ENCODE assay signal across 27 cellular contexts in genomic region chr7:25307624-25308023, GRCh38.
"Had no signal": no experiment of that assay in that cellular context is flagged by ENCODE, and none has a peak within 500 bp of the region (broad histone marks: within the 10 kb centered on the region; RNA-seq: fewer than 3 reads in every experiment).

No MANE protein-coding gene starts in this region.

- H3K27ac Mint-ChIP-seq: activated CD4-positive, alpha-beta memory T cell treated with anti-CD3 and anti-CD28 coated beads for 36 hours; activated CD4-positive, alpha-beta T cell treated with anti-CD3 and anti-CD28 coated beads for 36 hours; activated CD4-positive, alpha-beta T cell treated with anti-CD3 and anti-CD28 coated beads, Interleukin-2, amount 10 ng/mL, durations not matched to agents 24 days and 14 days; activated naive CD4-positive, alpha-beta T cell treated with anti-CD3 and anti-CD28 coated beads, Interleukin-2, amount 10 ng/mL, durations not matched to agents 7 days and 5 days; activated naive CD4-positive, alpha-beta T cell treated with anti-CD3 and anti-CD28 coated beads, Interleukin-2, amount 50 U/mL, for 72 hours; activated naive CD8-positive, alpha-beta T cell treated with anti-CD3 and anti-CD28 coated beads, Interleukin-2, amount 10 ng/mL, durations not matched to agents 7 days and 5 days; activated T-cell treated with anti-CD3 and anti-CD28 coated beads, Interleukin-2, amount 50 U/mL, for 24 hours; activated T-cell treated with anti-CD3 and anti-CD28 coated beads, Interleukin-2, amount 50 U/mL, for 72 hours; T-helper 17 cell; T-helper 2 cell treated with Interferon-gamma antibody and Interleukin-4, amounts not matched to agents 5 μg/mL and 100 μg/mL, for 36 hours had no signal

- H3K36me3 ChIP-seq: ascending aorta, brain microvascular endothelial cell, esophagus muscularis mucosa, WERI-Rb-1 had no signal

- H3K36me3 Mint-ChIP-seq: activated CD4-positive, alpha-beta memory T cell treated with anti-CD3 and anti-CD28 coated beads for 36 hours; activated naive CD4-positive, alpha-beta T cell treated with anti-CD3 and anti-CD28 coated beads, Interleukin-2, amount 10 ng/mL, durations not matched to agents 7 days and 5 days; activated naive CD4-positive, alpha-beta T cell treated with anti-CD3 and anti-CD28 coated beads, Interleukin-2, amount 50 U/mL, for 72 hours; activated naive CD8-positive, alpha-beta T cell treated with anti-CD3 and anti-CD28 coated beads, Interleukin-2, amount 10 ng/mL, durations not matched to agents 7 days and 5 days had no signal

- ATAC-seq: activated CD4-positive, alpha-beta T cell treated with anti-CD3 and anti-CD28 coated beads for 36 hours; activated naive CD4-positive, alpha-beta T cell treated with anti-CD3 and anti-CD28 coated beads, Interleukin-2, amount 50 U/mL, for 72 hours; activated T-cell treated with anti-CD3 and anti-CD28 coated beads, Interleukin-2, amount 50 U/mL, for 72 hours; T-helper 17 cell had no signal

- H3K4me1 ChIP-seq: ascending aorta had no signal

- H3K9me3 ChIP-seq: ascending aorta, esophagus muscularis mucosa had no signal

- DNase-seq: activated CD4-positive, alpha-beta memory T cell treated with anti-CD3 and anti-CD28 coated beads for 36 hours; activated CD4-positive, alpha-beta T cell treated with anti-CD3 and anti-CD28 coated beads for 36 hours; activated CD4-positive, alpha-beta T cell treated with anti-CD3 and anti-CD28 coated beads, Interleukin-2, amount 10 ng/mL, durations not matched to agents 24 days and 14 days; activated CD4-positive, CD25-positive, alpha-beta regulatory T cell; activated CD4-positive, CD25-positive, alpha-beta regulatory T cell treated with anti-CD3 and anti-CD28 coated beads, Interleukin-2, amount 50 U/mL, for 72 hours; activated CD8-positive, alpha-beta memory T cell treated with anti-CD3 and anti-CD28 coated beads, Interleukin-2, amount 50 U/mL, for 48 hours; activated gamma-delta T cell; activated naive CD4-positive, alpha-beta T cell; activated naive CD4-positive, alpha-beta T cell treated with anti-CD3 and anti-CD28 coated beads, Interleukin-2, amount 10 ng/mL, durations not matched to agents 7 days and 5 days; activated naive CD8-positive, alpha-beta T cell treated with anti-CD3 and anti-CD28 coated beads, Interleukin-2, amount 10 ng/mL, durations not matched to agents 7 days and 5 days; activated T-cell treated with anti-CD3 and anti-CD28 coated beads for 4 hours; activated T-cell treated with anti-CD3 and anti-CD28 coated beads, Interleukin-2, amount 50 U/mL, for 24 hours; activated T-cell treated with anti-CD3 and anti-CD28 coated beads, Interleukin-2, amount 50 U/mL, for 72 hours; brain microvascular endothelial cell; cortex of kidney; dermis blood vessel endothelial cell; effector CD8-positive, alpha-beta T cell; erythroblast; T-helper 1 cell; T-helper 17 cell; T1000; WERI-Rb-1 had no signal

- H3K27me3 ChIP-seq: ascending aorta, brain microvascular endothelial cell, esophagus muscularis mucosa had no signal

- H3K27ac ChIP-seq: ascending aorta, brain microvascular endothelial cell, WERI-Rb-1 had no signal

- H3K4me3 Mint-ChIP-seq: activated CD4-positive, alpha-beta memory T cell treated with anti-CD3 and anti-CD28 coated beads for 36 hours; activated CD4-positive, alpha-beta T cell treated with anti-CD3 and anti-CD28 coated beads for 36 hours; activated CD4-positive, alpha-beta T cell treated with anti-CD3 and anti-CD28 coated beads, Interleukin-2, amount 10 ng/mL, durations not matched to agents 24 days and 14 days; activated naive CD4-positive, alpha-beta T cell treated with anti-CD3 and anti-CD28 coated beads, Interleukin-2, amount 10 ng/mL, durations not matched to agents 7 days and 5 days; activated naive CD8-positive, alpha-beta T cell treated with anti-CD3 and anti-CD28 coated beads, Interleukin-2, amount 10 ng/mL, durations not matched to agents 7 days and 5 days; activated T-cell treated with anti-CD3 and anti-CD28 coated beads, Interleukin-2, amount 50 U/mL, for 24 hours; activated T-cell treated with anti-CD3 and anti-CD28 coated beads, Interleukin-2, amount 50 U/mL, for 72 hours; central memory CD8-positive, alpha-beta T cell; T-helper 2 cell treated with Interferon-gamma antibody and Interleukin-4, amounts not matched to agents 5 μg/mL and 100 μg/mL, for 36 hours had no signal

- H3K4me3 ChIP-seq: ascending aorta, esophagus muscularis mucosa had no signal

- H3K9me3 Mint-ChIP-seq: activated CD4-positive, alpha-beta memory T cell treated with anti-CD3 and anti-CD28 coated beads for 36 hours; activated CD4-positive, alpha-beta T cell treated with anti-CD3 and anti-CD28 coated beads, Interleukin-2, amount 10 ng/mL, durations not matched to agents 24 days and 14 days; activated naive CD4-positive, alpha-beta T cell treated with anti-CD3 and anti-CD28 coated beads, Interleukin-2, amount 10 ng/mL, durations not matched to agents 7 days and 5 days; activated naive CD4-positive, alpha-beta T cell treated with anti-CD3 and anti-CD28 coated beads, Interleukin-2, amount 50 U/mL, for 72 hours; activated naive CD8-positive, alpha-beta T cell treated with anti-CD3 and anti-CD28 coated beads, Interleukin-2, amount 10 ng/mL, durations not matched to agents 7 days and 5 days; activated T-cell treated with anti-CD3 and anti-CD28 coated beads, Interleukin-2, amount 50 U/mL, for 24 hours; activated T-cell treated with anti-CD3 and anti-CD28 coated beads, Interleukin-2, amount 50 U/mL, for 72 hours; central memory CD8-positive, alpha-beta T cell; T-helper 2 cell treated with Interferon-gamma antibody and Interleukin-4, amounts not matched to agents 5 μg/mL and 100 μg/mL, for 36 hours had no signal

- H3K4me1 Mint-ChIP-seq: activated CD4-positive, alpha-beta T cell treated with anti-CD3 and anti-CD28 coated beads for 36 hours; activated CD4-positive, alpha-beta T cell treated with anti-CD3 and anti-CD28 coated beads, Interleukin-2, amount 10 ng/mL, durations not matched to agents 24 days and 14 days; activated naive CD4-positive, alpha-beta T cell treated with anti-CD3 and anti-CD28 coated beads, Interleukin-2, amount 10 ng/mL, durations not matched to agents 7 days and 5 days; activated naive CD8-positive, alpha-beta T cell treated with anti-CD3 and anti-CD28 coated beads, Interleukin-2, amount 10 ng/mL, durations not matched to agents 7 days and 5 days; central memory CD8-positive, alpha-beta T cell had no signal
